22 cellular contexts compared by ENCODE assay signal in the genomic region with DNA sequence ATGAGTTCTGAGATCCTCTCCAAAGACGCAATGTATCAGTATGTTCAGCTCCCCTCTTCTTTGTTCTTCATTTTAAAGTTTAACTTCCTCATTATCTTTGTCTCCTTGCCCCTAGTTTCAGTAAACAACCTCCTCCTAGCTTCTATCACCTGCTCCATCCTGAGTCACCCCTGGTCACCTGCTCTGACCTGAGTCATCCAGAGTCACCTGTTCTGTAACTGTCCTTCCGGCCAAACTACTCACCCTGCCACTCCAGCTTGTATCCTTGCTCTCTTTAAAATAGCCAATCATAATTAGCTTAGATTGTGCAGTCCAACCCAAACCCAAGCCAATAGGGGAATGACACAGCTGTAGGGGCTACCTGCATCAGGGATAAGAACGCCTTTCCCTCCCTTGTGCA.
"Had no signal": no experiment of that assay in that cellular context is flagged by ENCODE, and none has a peak within 500 bp of the region (broad histone marks: within the 10 kb centered on the region; RNA-seq: fewer than 3 reads in every experiment).

No MANE protein-coding gene starts in this region.

- DNase-seq: KBM-7, MG63, NCI-H1092, NCI-H1105 treated with DMSO at 0.1 percent for 48 hours, NCI-H1417 treated with DMSO at 0.1 percent for 48 hours, NCI-H146, NCI-H1694 treated with DMSO at 0.1 percent for 48 hours, NCI-H1930, NCI-H2081, NCI-H2107, NCI-H2227 treated with DMSO at 0.1 percent for 48 hours, NCI-H446, NCI-H510A, NCI-H524 treated with DMSO at 0.1 percent for 48 hours, NCI-H69, NCI-H774, Right ventricle myocardium superior, RPMI8226, SIG-M5, SW 1271 had no signal

- H3K9me3 ChIP-seq: MG63, SJSA1 had no signal

- H3K36me3 ChIP-seq: MG63, SJSA1 had no signal

- H3K27ac ChIP-seq: SJSA1, SK-N-MC had no signal

- H3K4me1 ChIP-seq: SJSA1 had no signal

- H3K4me3 ChIP-seq: MG63, SJSA1, SK-N-MC had no signal

- H3K27me3 ChIP-seq: MG63, SJSA1 had no signal
